ENCODE assay signal across 9 cellular contexts in genomic region chr9:92406506-92406905, GRCh38. TPM values are rescaled to one million over a fixed set of nuclear protein-coding genes. Genes with fewer than 3 reads are reported as not detected.
A peak's percentile ranks its signal among the peaks of the same experiment; 100 is the strongest.
DNase-seq lines count a peak whose midpoint lies in the region; ATAC-seq and TF ChIP-seq lines count a peak whose summit lies in the region.
"Had no signal": no experiment of that assay in that cellular context is flagged by ENCODE, and none has a peak within 500 bp of the region (broad histone marks: within the 10 kb centered on the region; RNA-seq: fewer than 3 reads in every experiment).

No MANE protein-coding gene starts in this region.

- ATAC-seq in GM21528 (IDR thresholded peaks at IDR 0.05; ENCODE audit: low FRiP score, unreplicated experiment) (peak; percentile 68), omental fat pad (ENCODE audit: low FRiP score) (peak; percentile 48), HG03196 (IDR thresholded peaks at IDR 0.05; ENCODE audit: unreplicated experiment) (no peak)

- TF ChIP-seq CTCF in brain microvascular endothelial cell (IDR thresholded peaks at IDR 0.05; ENCODE audit: low read depth, low read length, missing control alignments) (no peak), omental fat pad (IDR thresholded peaks at IDR 0.05) (no peak), BE2C (IDR thresholded peaks at IDR 0.05; ENCODE audit: low read depth, low read length) (no peak)

- no peaks in the 10 kb centered on the region for H3K36me3 ChIP-seq in brain microvascular endothelial cell (replicated peaks)
- no peaks in the 10 kb centered on the region for H3K36me3 ChIP-seq in BE2C

- no peaks in the 10 kb centered on the region for H3K9me3 ChIP-seq in BE2C

- DNase-seq in Ammon's horn (ENCODE audit: low spot score) (peak; percentile 84), SIG-M5 (lab: John Stamatoyannopoulos, UW) (peak; percentile 39), brain microvascular endothelial cell (peak; percentile 14), omental fat pad (ENCODE audit: low spot score) (no peak), BE2C (no peak), NCI-H2107 (lab: John Stamatoyannopoulos, UW) (no peak)

- H3K4me1 ChIP-seq in BE2C, result no peaks in the 10 kb centered on the region

- H3K4me3 ChIP-seq in brain microvascular endothelial cell (ENCODE audit: low read depth, low read length) (no peak overlapping the region), BE2C (ENCODE audit: low read depth, low read length) (no peak overlapping the region)

- in situ Hi-C loops in brain microvascular endothelial cell (cut with HindIII; ENCODE audit: low pct_ligation_motif_present, low sequenced_read_pairs), result no loop called here

- H3K27me3 ChIP-seq in brain microvascular endothelial cell (replicated peaks) (no peaks in the 10 kb centered on the region), BE2C (no peaks in the 10 kb centered on the region)

- H3K27ac ChIP-seq in brain microvascular endothelial cell, result no peak overlapping the region

RNA-seq across cellular contexts. Expression of gene OGN, which starts 2.1 kb away (rescaled TPM):
- total RNA-seq in omental fat pad, result 100 to 1,000 TPM in 3 of 4 donors, 10 to 100 TPM in 1; 24.6 to 412 (median 114) TPM
- not detected for polyA plus RNA-seq in BE2C (2012; ENCODE audit: insufficient read depth, insufficient read length, low read depth)
- total RNA-seq: lung microvascular endothelial cell had no signal

RNA-seq across cellular contexts. Expression of gene OMD, which starts 17.8 kb away (rescaled TPM):
- 100 to 1,000 TPM in 1 of 4 donors, 10 to 100 TPM in 3; 10.2 to 122 (median 40.2) TPM for total RNA-seq in omental fat pad
- polyA plus RNA-seq in BE2C (2012; ENCODE audit: insufficient read depth, insufficient read length, low read depth), result not detected
- total RNA-seq: lung microvascular endothelial cell had no signal

Comparison
In these comparisons a context has a peak if more than half of its experiments do, and no peak if none do; other contexts are left out.
1. DNase-seq: peak in Ammon's horn (single experiment), SIG-M5 (single experiment) and brain microvascular endothelial cell (single experiment); none in omental fat pad (single experiment), BE2C (single experiment) and NCI-H2107 (single experiment).